8 cellular contexts compared by ENCODE assay signal in genomic region chr3:50604110-50604621, GRCh38. TPM values are rescaled to one million over a fixed set of nuclear protein-coding genes. Genes with fewer than 3 reads are reported as not detected.
A peak's percentile ranks its signal among the peaks of the same experiment; 100 is the strongest.
DNase-seq lines count a peak whose midpoint lies in the region; ATAC-seq lines count a peak whose summit lies in the region.
"Had no signal": no experiment of that assay in that cellular context is flagged by ENCODE, and none has a peak within 500 bp of the region (broad histone marks: within the 10 kb centered on the region; RNA-seq: fewer than 3 reads in every experiment).

No MANE protein-coding gene starts in this region.

- H3K36me3 Mint-ChIP-seq in activated CD4-positive, alpha-beta T cell treated with anti-CD3 and anti-CD28 coated beads, Interleukin-2, amount 10 ng/mL, durations not matched to agents 24 days and 14 days (ENCODE audit: low read depth), result peaks cover 84% of the 10 kb centered on the region
- H3K36me3 Mint-ChIP-seq in dendritic cell treated with granulocyte-macrophage colony-stimulating factor and Interleukin-4, amounts not matched to agents 40 ng/mL and 50 ng/mL, for 4 days (ENCODE audit: low read depth), result peaks cover 90% of the 10 kb centered on the region

- H3K4me1 Mint-ChIP-seq in activated CD4-positive, alpha-beta T cell treated with anti-CD3 and anti-CD28 coated beads, Interleukin-2, amount 10 ng/mL, durations not matched to agents 24 days and 14 days, result peaks cover 67% of the 10 kb centered on the region
- peaks cover 86% of the 10 kb centered on the region for H3K4me1 Mint-ChIP-seq in dendritic cell treated with granulocyte-macrophage colony-stimulating factor and Interleukin-4, amounts not matched to agents 40 ng/mL and 50 ng/mL, for 4 days (ENCODE audit: low read depth)
- peaks cover 71% of the 10 kb centered on the region for H3K4me1 Mint-ChIP-seq in stimulated activated naive CD8-positive, alpha-beta T cell treated with anti-CD3 and anti-CD28 coated beads, Interleukin-15, amount 100 ng/mL, for 72 hours

- intact Hi-C loops in activated CD4-positive, alpha-beta T cell treated with anti-CD3 and anti-CD28 coated beads, Interleukin-2, amount 10 ng/mL, durations not matched to agents 24 days and 14 days (cut with micrococcal nuclease), result loop anchor here (10.0 kb wide), 1 partner anchor 1651 kb away; no protein-coding TSS in a partner anchor
- intact Hi-C loops in dendritic cell treated with granulocyte-macrophage colony-stimulating factor and Interleukin-4, amounts not matched to agents 40 ng/mL and 50 ng/mL, for 4 days (cut with micrococcal nuclease), result no loop called here

- H3K27ac Mint-ChIP-seq in activated CD4-positive, alpha-beta T cell treated with anti-CD3 and anti-CD28 coated beads, Interleukin-2, amount 10 ng/mL, durations not matched to agents 24 days and 14 days, result peak overlapping the region; percentile 98
- H3K27ac Mint-ChIP-seq in dendritic cell treated with granulocyte-macrophage colony-stimulating factor and Interleukin-4, amounts not matched to agents 40 ng/mL and 50 ng/mL, for 4 days, result peak overlapping the region; percentile 99
- peak overlapping the region; percentile 84 to 98 for H3K27ac Mint-ChIP-seq in stimulated activated naive CD8-positive, alpha-beta T cell treated with anti-CD3 and anti-CD28 coated beads, Interleukin-15, amount 100 ng/mL, for 72 hours

- ATAC-seq in stimulated activated naive CD8-positive, alpha-beta T cell treated with anti-CD3 and anti-CD28 coated beads, Interleukin-15, amount 100 ng/mL, for 72 hours, result no peak
- no peak for ATAC-seq in HG03108 (IDR thresholded peaks at IDR 0.05; ENCODE audit: unreplicated experiment)
- ATAC-seq: SK-N-SH treated with all-trans-retinoic acid at 6 μM for 48 hours had no signal

- no peaks in the 10 kb centered on the region for H3K27me3 Mint-ChIP-seq in activated CD4-positive, alpha-beta T cell treated with anti-CD3 and anti-CD28 coated beads, Interleukin-2, amount 10 ng/mL, durations not matched to agents 24 days and 14 days
- no peaks in the 10 kb centered on the region for H3K27me3 Mint-ChIP-seq in dendritic cell treated with granulocyte-macrophage colony-stimulating factor and Interleukin-4, amounts not matched to agents 40 ng/mL and 50 ng/mL, for 4 days
- no peaks in the 10 kb centered on the region for H3K27me3 Mint-ChIP-seq in stimulated activated naive CD8-positive, alpha-beta T cell treated with anti-CD3 and anti-CD28 coated beads, Interleukin-15, amount 100 ng/mL, for 72 hours
- H3K27me3 Mint-ChIP-seq: IgD-negative memory B cell had no signal

- no peak for DNase-seq in activated CD4-positive, alpha-beta T cell treated with anti-CD3 and anti-CD28 coated beads, Interleukin-2, amount 10 ng/mL, durations not matched to agents 24 days and 14 days
- DNase-seq in activated CD4-positive, alpha-beta T cell treated with anti-CD3 and anti-CD28 coated beads, Interleukin-2, amount 50 U/mL, for 1 hour, result no peak
- peak in 1 of 2 donors; percentile 23 for DNase-seq in stimulated activated naive CD8-positive, alpha-beta T cell treated with anti-CD3 and anti-CD28 coated beads, Interleukin-15, amount 100 ng/mL, for 72 hours
- DNase-seq in HT-29 (ENCODE audit: low spot score), result no peak

- no peaks in the 10 kb centered on the region for H3K9me3 Mint-ChIP-seq in activated CD4-positive, alpha-beta T cell treated with anti-CD3 and anti-CD28 coated beads, Interleukin-2, amount 10 ng/mL, durations not matched to agents 24 days and 14 days
- no peaks in the 10 kb centered on the region for H3K9me3 Mint-ChIP-seq in dendritic cell treated with granulocyte-macrophage colony-stimulating factor and Interleukin-4, amounts not matched to agents 40 ng/mL and 50 ng/mL, for 4 days
- H3K9me3 Mint-ChIP-seq in stimulated activated naive CD8-positive, alpha-beta T cell treated with anti-CD3 and anti-CD28 coated beads, Interleukin-15, amount 100 ng/mL, for 72 hours, result no peaks in the 10 kb centered on the region
- H3K9me3 Mint-ChIP-seq: IgD-negative memory B cell had no signal

- peak overlapping the region; percentile 93 for H3K4me3 Mint-ChIP-seq in activated CD4-positive, alpha-beta T cell treated with anti-CD3 and anti-CD28 coated beads, Interleukin-2, amount 10 ng/mL, durations not matched to agents 24 days and 14 days
- H3K4me3 Mint-ChIP-seq in dendritic cell treated with granulocyte-macrophage colony-stimulating factor and Interleukin-4, amounts not matched to agents 40 ng/mL and 50 ng/mL, for 4 days, result peak overlapping the region; percentile 99
- peak overlapping the region; percentile 89 to 99 for H3K4me3 Mint-ChIP-seq in stimulated activated naive CD8-positive, alpha-beta T cell treated with anti-CD3 and anti-CD28 coated beads, Interleukin-15, amount 100 ng/mL, for 72 hours
- H3K4me3 Mint-ChIP-seq: IgD-negative memory B cell had no signal

RNA-seq across cellular contexts. Expression of gene CISH, which starts 7.4 kb away (rescaled TPM):
- 359 and 361 TPM in 2 replicates for total RNA-seq in activated CD4-positive, alpha-beta T cell treated with anti-CD3 and anti-CD28 coated beads, Interleukin-2, amount 10 ng/mL, durations not matched to agents 24 days and 14 days
- total RNA-seq in HT-29 (2014; rRNA removed; shearing (Covaris generic)), result 0.43 and 0.73 TPM in 2 replicates

RNA-seq across cellular contexts. Expression of gene MAPKAPK3, which starts 12.8 kb away (rescaled TPM):
- 199 and 207 TPM in 2 replicates for total RNA-seq in activated CD4-positive, alpha-beta T cell treated with anti-CD3 and anti-CD28 coated beads, Interleukin-2, amount 10 ng/mL, durations not matched to agents 24 days and 14 days
- total RNA-seq in HT-29 (2014; rRNA removed; shearing (Covaris generic)), result 29.7 and 35.7 TPM in 2 replicates

RNA-seq across cellular contexts. Expression of gene HEMK1, which starts 34.8 kb away (rescaled TPM):
- 62.9 and 66.0 TPM in 2 replicates for total RNA-seq in activated CD4-positive, alpha-beta T cell treated with anti-CD3 and anti-CD28 coated beads, Interleukin-2, amount 10 ng/mL, durations not matched to agents 24 days and 14 days
- total RNA-seq in HT-29 (2014; rRNA removed; shearing (Covaris generic)), result 8.2 and 12.2 TPM in 2 replicates

RNA-seq across cellular contexts. Expression of gene C3orf18, which starts 36.6 kb away (rescaled TPM):
- 32.6 and 35.4 TPM in 2 replicates for total RNA-seq in activated CD4-positive, alpha-beta T cell treated with anti-CD3 and anti-CD28 coated beads, Interleukin-2, amount 10 ng/mL, durations not matched to agents 24 days and 14 days
- 0.33 and 0.44 TPM in 2 replicates for total RNA-seq in HT-29 (2014; rRNA removed; shearing (Covaris generic))

Comparison
In these comparisons a context has a peak if more than half of its experiments do, and no peak if none do; other contexts are left out.
1. RNA of gene CISH, which starts 7.4 kb away (total RNA-seq): 359 to 361 TPM in activated CD4-positive, alpha-beta T cell treated with anti-CD3 and anti-CD28 coated beads, Interleukin-2, amount 10 ng/mL, durations not matched to agents 24 days and 14 days; 0.43 to 0.73 TPM in HT-29; every median in the first group is over 100 times any median in the second.
2. Peak in every context shown above with its lines, with median percentiles within 50 percentile points of each other: H3K27ac Mint-ChIP-seq and H3K4me3 Mint-ChIP-seq.